Comparison of ENCODE assay signal across 8 cellular contexts in the genomic region with DNA sequence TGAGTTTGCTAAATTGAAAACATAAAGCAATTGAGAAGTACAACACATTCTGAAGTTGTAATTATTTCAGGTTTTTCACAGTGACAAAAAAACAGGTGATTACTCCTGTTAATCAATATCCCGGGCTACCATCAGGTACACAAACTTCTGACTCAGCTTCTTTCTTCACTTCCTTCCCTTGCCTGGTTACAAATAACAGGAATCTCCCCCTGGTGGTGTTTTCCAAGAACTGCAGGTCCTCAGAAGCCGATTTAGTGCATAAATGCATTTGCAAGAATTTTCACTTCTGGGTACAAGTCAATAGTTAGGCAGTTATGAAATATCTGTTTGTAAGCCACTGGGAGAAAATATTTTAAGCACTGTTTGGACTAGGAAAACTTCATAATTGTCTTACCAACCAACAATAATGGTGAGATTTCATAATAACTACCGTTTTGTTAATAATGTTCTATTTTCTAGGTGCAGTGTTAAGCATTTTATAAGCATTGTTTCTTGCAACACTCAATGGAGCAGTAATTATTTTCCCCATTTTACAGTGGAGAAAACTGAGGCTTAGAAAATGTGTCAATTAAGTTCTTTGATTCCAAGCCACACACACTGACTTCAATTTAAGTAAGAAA. TPM values are rescaled to one million over a fixed set of nuclear protein-coding genes. Genes with fewer than 3 reads are reported as not detected.
DNase-seq lines count a peak whose midpoint lies in the region; ATAC-seq and TF ChIP-seq lines count a peak whose summit lies in the region.

No MANE protein-coding gene starts in this region.

- no peak overlapping the region for H3K9ac ChIP-seq in SU-DHL-6 (ENCODE audit: low read length)

- H3K36me3 ChIP-seq in A673 (ENCODE audit: insufficient read depth, low read length, poor library complexity, severe bottlenecking) = no peaks in the 10 kb centered on the region
- H3K36me3 ChIP-seq in SU-DHL-6 (ENCODE audit: low read length) = no peaks in the 10 kb centered on the region
- peaks cover 36% of the 10 kb centered on the region for H3K36me3 ChIP-seq in left ventricle myocardium inferior

- intact Hi-C loops in A673 (cut with micrococcal nuclease; ENCODE audit: unreplicated experiment) = loop anchor here (1.0 to 5.0 kb wide), 2 partner anchors 75 to 93 kb away; partner anchors contain the start of gene ANXA4
- intact Hi-C loops in left ventricle myocardium inferior (cut with micrococcal nuclease) = loop anchor here (2.0 kb wide), 1 partner anchor 92 kb away; no protein-coding TSS in a partner anchor

- no peaks in the 10 kb centered on the region for H3K9me2 ChIP-seq in SU-DHL-6 (replicated peaks; ENCODE audit: insufficient read depth, low read length)

- ATAC-seq in GM18907 (IDR thresholded peaks at IDR 0.05; ENCODE audit: unreplicated experiment) = peak; percentile 70
- no peak for ATAC-seq in HG02623 (IDR thresholded peaks at IDR 0.05; ENCODE audit: unreplicated experiment)

- no peaks in the 10 kb centered on the region for H3F3A ChIP-seq in SU-DHL-6 (ENCODE audit: insufficient read depth)

- CTCF ChIA-PET in A673 (lab: Charles Lee) = interaction anchor here (0.6 to 5.8 kb wide), 10 partner anchors 9 to 1097 kb away, joined by 3 to 108 read pairs (median 4); no protein-coding TSS in a partner anchor

- no TSS peak for BruUV-seq in A673 (replicated peaks; lab: Mats Ljungman, UMichigan)

- TF ChIP-seq CTCF in A673 (conservative IDR thresholded peaks at IDR 0.05; ENCODE audit: low read depth, low read length) (peak; percentile 85), SU-DHL-6 (IDR thresholded peaks at IDR 0.05; ENCODE audit: insufficient read depth, low read length, poor library complexity, severe bottlenecking) (peak; percentile 70), left ventricle myocardium inferior (IDR thresholded peaks at IDR 0.05; ENCODE audit: borderline replicate concordance) (peak; percentile 96), retinal pigment epithelial cell (conservative IDR thresholded peaks at IDR 0.05; ENCODE audit: low read depth, low read length) (peak; percentile 91)

- H3K27me3 ChIP-seq in A673 (replicated peaks; ENCODE audit: insufficient read depth, low read depth, low read length, poor library complexity) (no peaks in the 10 kb centered on the region), SU-DHL-6 (ENCODE audit: low read length) (no peaks in the 10 kb centered on the region), left ventricle myocardium inferior (ENCODE audit: low read depth) (no peaks in the 10 kb centered on the region)

- H2AFZ ChIP-seq in SU-DHL-6 (ENCODE audit: low read depth, low read length, severe bottlenecking) = no peak overlapping the region

- POLR2A ChIA-PET in A673 (lab: Charles Lee; ENCODE audit: low non-redundant PET) = interaction anchor here (0.7 kb wide), 1 partner anchor 91 kb away, joined by 3 read pairs; no protein-coding TSS in a partner anchor

- H3K27ac ChIP-seq in A673 (ENCODE audit: low read depth, low read length, poor library complexity, severe bottlenecking) = no peak overlapping the region
- no peak overlapping the region for H3K27ac ChIP-seq in SU-DHL-6 (ENCODE audit: low read depth, low read length)
- no peak overlapping the region for H3K27ac ChIP-seq in left ventricle myocardium inferior (replicated peaks)

- no peaks in the 10 kb centered on the region for H4K20me1 ChIP-seq in SU-DHL-6 (ENCODE audit: low read depth, low read length)

- H3K79me2 ChIP-seq in SU-DHL-6 (ENCODE audit: insufficient read depth, low read length) = no peaks in the 10 kb centered on the region

- H3K4me1 ChIP-seq in A673 (ENCODE audit: insufficient read depth, low read length, poor library complexity, severe bottlenecking) = peaks cover 6% of the 10 kb centered on the region
- H3K4me1 ChIP-seq in left ventricle myocardium inferior = peaks cover 19% of the 10 kb centered on the region

- H3K4me2 ChIP-seq in SU-DHL-6 (ENCODE audit: low read depth, low read length, poor library complexity, severe bottlenecking) = no peak overlapping the region

- H3K4me3 ChIP-seq in A673 (ENCODE audit: low read depth, low read length, poor library complexity, severe bottlenecking) = no peak overlapping the region
- H3K4me3 ChIP-seq in SU-DHL-6 (ENCODE audit: insufficient read depth, low read length, poor library complexity, severe bottlenecking) = no peak overlapping the region
- no peak overlapping the region for H3K4me3 ChIP-seq in left ventricle myocardium inferior
- no peak overlapping the region for H3K4me3 ChIP-seq in retinal pigment epithelial cell (ENCODE audit: low read length)

- DNase-seq in A673 (ENCODE audit: low spot score) (peak; percentile 90), NCI-H1417 treated with DMSO at 0.1 percent for 48 hours (lab: John Stamatoyannopoulos, UW) (peak; percentile 54), left ventricle myocardium inferior (peak; percentile 20), retinal pigment epithelial cell (ENCODE audit: low read depth) (peak; percentile 45)
- DNase-seq in activated naive CD8-positive, alpha-beta T cell treated with anti-CD3 and anti-CD28 coated beads, Interleukin-2, amount 50 U/mL, for 16 hours (ENCODE audit: low read depth, low spot score) = peak; percentile 25

- H3K9me3 ChIP-seq in A673 (ENCODE audit: low read depth, low read length, poor library complexity, severe bottlenecking) = no peaks in the 10 kb centered on the region
- no peaks in the 10 kb centered on the region for H3K9me3 ChIP-seq in SU-DHL-6 (ENCODE audit: insufficient read depth, low read length)
- no peaks in the 10 kb centered on the region for H3K9me3 ChIP-seq in left ventricle myocardium inferior (replicated peaks)

RNA-seq across cellular contexts. Expression of gene GMCL1, which starts 12.4 kb away (rescaled TPM):
- total RNA-seq in A673 (2021) (20.8 and 24.1 TPM in 2 replicates), left ventricle myocardium inferior (5.3 TPM)

Comparison
In these comparisons a context has a peak if more than half of its experiments do, and no peak if none do; other contexts are left out.
1. DNase-seq: peak in every context shown above with its lines; median percentile 90 in A673; 54 in NCI-H1417 treated with DMSO at 0.1 percent for 48 hours; 45 in retinal pigment epithelial cell; 25 in activated naive CD8-positive, alpha-beta T cell treated with anti-CD3 and anti-CD28 coated beads, Interleukin-2, amount 50 U/mL, for 16 hours; 20 in left ventricle myocardium inferior.